Comparison of ENCODE assay signal across 10 cellular contexts in the genomic region with DNA sequence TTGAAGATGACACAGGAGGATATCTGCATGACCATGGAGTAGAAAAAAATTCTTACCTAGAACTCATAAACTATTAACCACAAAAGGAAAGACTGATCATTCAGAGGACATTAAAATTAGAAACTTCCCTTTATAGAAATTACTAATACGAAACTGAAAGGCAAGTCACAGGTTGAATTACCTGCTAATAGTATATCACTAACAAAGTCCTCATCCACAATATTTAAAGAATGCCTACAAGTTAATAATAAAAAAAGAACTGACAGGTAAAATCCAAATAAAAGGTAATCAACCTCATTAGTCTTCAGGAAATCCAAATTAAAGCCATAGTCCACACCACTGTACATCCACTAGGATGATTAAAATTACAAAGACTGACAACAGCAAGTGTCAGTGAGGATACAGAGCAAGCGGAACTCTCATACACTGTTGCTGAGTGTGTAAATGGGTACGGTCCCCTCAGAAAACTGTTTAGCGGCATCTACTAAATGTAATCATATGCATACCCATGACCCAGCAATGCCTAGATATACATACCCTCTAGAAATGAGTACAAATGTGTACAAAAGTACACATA.
DNase-seq lines count a peak whose midpoint lies in the region; ATAC-seq, FAIRE-seq and TF ChIP-seq lines count a peak whose summit lies in the region.
"Had no signal": no experiment of that assay in that cellular context is flagged by ENCODE, and none has a peak within 500 bp of the region (broad histone marks: within the 10 kb centered on the region; RNA-seq: fewer than 3 reads in every experiment).

No MANE protein-coding gene starts in this region.

- peak overlapping the region; percentile 38 for H3K4me3 ChIP-seq in GM12865 (ENCODE audit: low read depth, low read length)

- no peak for TF ChIP-seq CTCF in GM12865 (IDR thresholded peaks at IDR 0.05; ENCODE audit: insufficient read depth, low read depth, low read length, missing control alignments)

- peak; percentile 87 for FAIRE-seq in GM19239 (lab: Jason Lieb, UNC)

- ATAC-seq in HG02610 (IDR thresholded peaks at IDR 0.05; ENCODE audit: unreplicated experiment): peak; percentile 77
- ATAC-seq in HG03378 (IDR thresholded peaks at IDR 0.05; ENCODE audit: unreplicated experiment): peak; percentile 97

- peak; percentile 67 for DNase-seq in GM12865 (ENCODE audit: low read depth)
- DNase-seq in GM19239 (ENCODE audit: insufficient read length, low spot score): peak; percentile 27
- DNase-seq in DMS53 treated with DMSO at 0.1 percent for 48 hours (lab: John Stamatoyannopoulos, UW; ENCODE audit: unreplicated experiment): no peak
- no peak for DNase-seq in activated CD8-positive, alpha-beta memory T cell treated with anti-CD3 and anti-CD28 coated beads for 24 hours
- no peak for DNase-seq in stimulated activated naive CD4-positive, alpha-beta T cell treated with Interleukin-2 at 50 U/mL for 16 hours (lab: John Stamatoyannopoulos, UW)
- no peak for DNase-seq in ecto neural progenitor cell (ENCODE audit: low spot score)
- DNase-seq: NCI-H146, T-helper 9 cell had no signal

Comparison
In these comparisons a context has a peak if more than half of its experiments do, and no peak if none do; other contexts are left out.
1. DNase-seq: peak in GM12865 (single experiment) and GM19239 (single experiment); none in DMS53 treated with DMSO at 0.1 percent for 48 hours (single experiment), activated CD8-positive, alpha-beta memory T cell treated with anti-CD3 and anti-CD28 coated beads for 24 hours (single experiment), stimulated activated naive CD4-positive, alpha-beta T cell treated with Interleukin-2 at 50 U/mL for 16 hours (single experiment) and ecto neural progenitor cell (single experiment).